In the genomic region with DNA sequence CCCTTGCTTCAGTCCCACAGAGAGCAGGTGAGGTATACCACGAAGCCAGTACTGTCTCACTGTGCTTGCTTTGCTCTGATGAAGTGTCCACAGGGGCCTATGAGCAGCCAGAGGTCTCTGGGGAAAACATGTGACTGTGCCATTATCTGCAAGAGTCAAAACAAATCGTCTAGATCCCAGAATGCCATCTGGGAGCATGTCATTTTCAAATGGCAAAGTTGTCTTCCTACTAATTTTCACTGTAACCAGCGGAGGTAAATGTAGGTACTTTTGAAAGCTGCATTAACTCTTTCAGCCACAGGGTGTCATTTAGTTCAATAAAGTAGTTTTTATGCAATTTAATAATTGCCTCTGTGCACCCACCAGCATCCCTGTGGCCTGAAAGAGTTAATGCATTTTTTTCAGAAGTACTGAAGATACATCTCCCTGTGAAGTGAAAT, we compare ENCODE assay signal across 9 cellular contexts.
DNase-seq lines count a peak whose midpoint lies in the region; ATAC-seq, FAIRE-seq and TF ChIP-seq lines count a peak whose summit lies in the region.
"Had no signal": no experiment of that assay in that cellular context is flagged by ENCODE, and none has a peak within 500 bp of the region (broad histone marks: within the 10 kb centered on the region; RNA-seq: fewer than 3 reads in every experiment).

No MANE protein-coding gene starts in this region.

- no peaks in the 10 kb centered on the region for H3F3A ChIP-seq in MM.1S (ENCODE audit: insufficient read depth, low read length)

- TF ChIP-seq CTCF in MM.1S (IDR thresholded peaks at IDR 0.05; ENCODE audit: low read length) = 0 out of 2 replicates have a peak, but pooled peaks have one; percentile 11
- TF ChIP-seq CTCF in chondrocyte (IDR thresholded peaks at IDR 0.05) = peak; percentile 55
- TF ChIP-seq CTCF in kidney (IDR thresholded peaks at IDR 0.05; ENCODE audit: borderline replicate concordance, extremely low read depth, insufficient read depth) = no peak
- no peak for TF ChIP-seq CTCF in CD14-positive monocyte (IDR thresholded peaks at IDR 0.05)

- H3K36me3 ChIP-seq in CD4-positive, CD25-positive, alpha-beta regulatory T cell (ENCODE audit: control insufficient read depth, insufficient read depth, low read length) = peaks cover 71% of the 10 kb centered on the region
- no peaks in the 10 kb centered on the region for H3K36me3 ChIP-seq in MM.1S (replicated peaks; ENCODE audit: insufficient read depth, low read length)
- H3K36me3 ChIP-seq in kidney (ENCODE audit: control insufficient read depth in 1 of 2, insufficient read depth in 2 of 2, low read length in 2 of 2) = no peaks in the 10 kb centered on the region

- H3K9ac ChIP-seq in MM.1S (ENCODE audit: low read length) = no peak overlapping the region
- no peak overlapping the region for H3K9ac ChIP-seq in kidney (ENCODE audit: low read length in 2 of 2)

- intact Hi-C loops in kidney (cut with DNase I) = no loop called here
- intact Hi-C loops in CD14-positive monocyte (cut with micrococcal nuclease) = no loop called here

- H3K27me3 ChIP-seq in CD4-positive, CD25-positive, alpha-beta regulatory T cell (ENCODE audit: control insufficient read depth, insufficient read depth, low read length) = no peaks in the 10 kb centered on the region
- H3K27me3 ChIP-seq in MM.1S (replicated peaks; ENCODE audit: insufficient read depth, low read length) = no peaks in the 10 kb centered on the region
- H3K27me3 ChIP-seq: testis had no signal

- H3K9me2 ChIP-seq in MM.1S (replicated peaks; ENCODE audit: insufficient read depth, low read length) = no peaks in the 10 kb centered on the region

- H3K4me3 ChIP-seq in CD4-positive, CD25-positive, alpha-beta regulatory T cell (ENCODE audit: low read depth, low read length) = peak overlapping the region; percentile 55
- no peak overlapping the region for H3K4me3 ChIP-seq in MM.1S (ENCODE audit: low read length)
- H3K4me3 ChIP-seq in kidney (ENCODE audit: low read length in 2 of 2) = no peak overlapping the region
- H3K4me3 ChIP-seq: testis had no signal

- H3K27me3 Mint-ChIP-seq in CD4-positive, CD25-positive, alpha-beta regulatory T cell = no peaks in the 10 kb centered on the region
- no peaks in the 10 kb centered on the region for H3K27me3 Mint-ChIP-seq in chondrocyte (ENCODE audit: low read depth)
- no peaks in the 10 kb centered on the region for H3K27me3 Mint-ChIP-seq in CD14-positive monocyte (ENCODE audit: low read depth in 3 of 3)

- H3K36me3 Mint-ChIP-seq in CD4-positive, CD25-positive, alpha-beta regulatory T cell = peaks cover 66% of the 10 kb centered on the region
- H3K36me3 Mint-ChIP-seq in chondrocyte (ENCODE audit: low read depth) (peaks cover 3% of the 10 kb centered on the region), CD14-positive monocyte (peaks cover 78 to 79% of the 10 kb centered on the region in 2 donors)

- no peak overlapping the region for H3K4me2 ChIP-seq in MM.1S (ENCODE audit: low read depth, low read length)

- peak overlapping the region; percentile 38 to 88 (median 65) for H3K27ac Mint-ChIP-seq in CD4-positive, CD25-positive, alpha-beta regulatory T cell
- H3K27ac Mint-ChIP-seq in chondrocyte (ENCODE audit: unreplicated experiment) (no peak overlapping the region), CD14-positive monocyte (no peak overlapping the region)

- no peaks in the 10 kb centered on the region for H3K9me3 Mint-ChIP-seq in CD4-positive, CD25-positive, alpha-beta regulatory T cell
- H3K9me3 Mint-ChIP-seq in chondrocyte (ENCODE audit: low read depth) (no peaks in the 10 kb centered on the region), CD14-positive monocyte (no peaks in the 10 kb centered on the region)

- no peak for FAIRE-seq in kidney (lab: Jason Lieb, UNC)

- no peaks in the 10 kb centered on the region for H4K20me1 ChIP-seq in MM.1S (ENCODE audit: insufficient read depth, low read length)

- H3K4me1 ChIP-seq in CD4-positive, CD25-positive, alpha-beta regulatory T cell (ENCODE audit: control insufficient read depth, insufficient read depth, low read length, poor library complexity, severe bottlenecking) = peaks cover 71% of the 10 kb centered on the region
- H3K4me1 ChIP-seq in MM.1S (ENCODE audit: low read length) = no peaks in the 10 kb centered on the region
- no peaks in the 10 kb centered on the region for H3K4me1 ChIP-seq in kidney (ENCODE audit: control insufficient read depth in 1 of 2, insufficient read depth in 1 of 2, low read depth in 1 of 2, low read length in 2 of 2)
- H3K4me1 ChIP-seq: testis had no signal

- H3K79me2 ChIP-seq in MM.1S (ENCODE audit: low read length) = 0 out of 2 replicates have a peak, but pooled peaks cover 12% of the 10 kb centered on the region

- no peak overlapping the region for H3K27ac ChIP-seq in CD4-positive, CD25-positive, alpha-beta regulatory T cell (ENCODE audit: insufficient read depth, low read length, poor library complexity, severe bottlenecking)
- H3K27ac ChIP-seq in MM.1S (ENCODE audit: low read length) = no peak overlapping the region
- H3K27ac ChIP-seq in kidney (ENCODE audit: low read depth in 2 of 2, low read length in 2 of 2) = no peak overlapping the region
- H3K27ac ChIP-seq: testis had no signal

- peak overlapping the region in 3 of 4 donors; percentile 56 to 69 (median 62) for H3K4me3 Mint-ChIP-seq in CD4-positive, CD25-positive, alpha-beta regulatory T cell
- H3K4me3 Mint-ChIP-seq in chondrocyte (ENCODE audit: unreplicated experiment) = no peak overlapping the region
- H3K4me3 Mint-ChIP-seq in CD14-positive monocyte = no peak overlapping the region

- no peak overlapping the region for H2AFZ ChIP-seq in MM.1S (ENCODE audit: low read length)

- ATAC-seq in CD4-positive, CD25-positive, alpha-beta regulatory T cell (ENCODE audit: low read depth in 2 of 2) = peak in 1 of 2 donors; percentile 15
- ATAC-seq in GM18907 (IDR thresholded peaks at IDR 0.05; ENCODE audit: unreplicated experiment) = peak; percentile 40

- peaks cover 64 to 87% (median 85%) of the 10 kb centered on the region in 4 donors for H3K4me1 Mint-ChIP-seq in CD4-positive, CD25-positive, alpha-beta regulatory T cell
- H3K4me1 Mint-ChIP-seq in chondrocyte (ENCODE audit: low read depth) (peaks cover 17% of the 10 kb centered on the region), CD14-positive monocyte (peaks cover 17% of the 10 kb centered on the region)

- no peaks in the 10 kb centered on the region for H3K9me3 ChIP-seq in CD4-positive, CD25-positive, alpha-beta regulatory T cell (ENCODE audit: control insufficient read depth in 2 of 2, low read length in 2 of 2)
- no peaks in the 10 kb centered on the region for H3K9me3 ChIP-seq in MM.1S (replicated peaks; ENCODE audit: insufficient read depth, low read length)
- H3K9me3 ChIP-seq in kidney (ENCODE audit: control insufficient read depth in 1 of 2, low read length in 2 of 2) = no peaks in the 10 kb centered on the region
- H3K9me3 ChIP-seq: testis had no signal

- no peak for DNase-seq in CD4-positive, CD25-positive, alpha-beta regulatory T cell
- DNase-seq in MM.1S (no peak), chondrocyte (ENCODE audit: low spot score) (no peak), kidney (no peak), CD14-positive monocyte (ENCODE audit: low spot score) (no peak), hepatic stellate cell (ENCODE audit: low spot score) (no peak)
- no peak for DNase-seq in stimulated activated CD4-positive, alpha-beta T cell treated with anti-CD3 and anti-CD28 coated beads, Interleukin-1b, Interleukin-23, amount 100 ng/mL, for 48 hours
- DNase-seq: testis had no signal

Comparison
In these comparisons a context has a peak if more than half of its experiments do, and no peak if none do; other contexts are left out.
1. H3K27ac Mint-ChIP-seq: peak in CD4-positive, CD25-positive, alpha-beta regulatory T cell (3 of 3); none in chondrocyte (single experiment) and CD14-positive monocyte (0 of 7).
2. H3K4me3 Mint-ChIP-seq: peak in CD4-positive, CD25-positive, alpha-beta regulatory T cell (3 of 4); none in chondrocyte (single experiment) and CD14-positive monocyte (0 of 2).
3. CTCF ChIP-seq: peak in MM.1S (single experiment) and chondrocyte (single experiment); none in kidney (single experiment) and CD14-positive monocyte (single experiment).